21 cellular contexts compared by ENCODE assay signal in genomic region chr10:131098416-131098952, GRCh38.
"Had no signal": no experiment of that assay in that cellular context is flagged by ENCODE, and none has a peak within 500 bp of the region (broad histone marks: within the 10 kb centered on the region; RNA-seq: fewer than 3 reads in every experiment).

No MANE protein-coding gene starts in this region.

- H3K9me3 ChIP-seq: MG63, SJSA1 had no signal

- H3K27ac ChIP-seq: PC-9, SJSA1 had no signal

- H3K4me2 ChIP-seq: PC-9 had no signal

- H3K27me3 ChIP-seq: MG63, SJSA1 had no signal

- ATAC-seq: activated naive CD4-positive, alpha-beta T cell treated with anti-CD3 and anti-CD28 coated beads, Interleukin-2, amount 50 U/mL, for 72 hours; activated naive CD8-positive, alpha-beta T cell treated with anti-CD3 and anti-CD28 coated beads, Interleukin-2, amount 50 U/mL, for 24 hours; activated T-cell treated with anti-CD3 and anti-CD28 coated beads, Interleukin-2, amount 50 U/mL, for 4 hours; T-helper 17 cell had no signal

- H3K4me1 ChIP-seq: SJSA1 had no signal

- DNase-seq: activated CD4-positive, alpha-beta memory T cell treated with anti-CD3 and anti-CD28 coated beads for 36 hours; activated CD4-positive, alpha-beta T cell treated with anti-CD3 and anti-CD28 coated beads, Interleukin-2, amount 10 ng/mL, durations not matched to agents 7 days and 5 days; activated CD4-positive, CD25-positive, alpha-beta regulatory T cell; activated CD8-positive, alpha-beta memory T cell treated with anti-CD3 and anti-CD28 coated beads for 24 hours; activated effector memory CD4-positive, alpha-beta T cell treated with anti-CD3 and anti-CD28 coated beads, Interleukin-2, amount 50 U/mL, for 16 hours; activated naive CD4-positive, alpha-beta T cell treated with Interleukin-2 at 50 U/mL for 16 hours; activated naive CD8-positive, alpha-beta T cell treated with anti-CD3 and anti-CD28 coated beads, Interleukin-2, amount 50 U/mL, for 24 hours; activated T-cell treated with anti-CD3 and anti-CD28 coated beads, Interleukin-2, amount 50 U/mL, for 4 hours; MG63; MV-4-11; NCI-H1436; NCI-H1694 treated with DMSO at 0.1 percent for 48 hours; NCI-H446 treated with DMSO at 0.1 percent for 48 hours; NCI-H524 treated with DMSO at 0.1 percent for 48 hours; NCI-H748 treated with DMSO at 0.1 percent for 48 hours; SHP77; T-helper 17 cell; T-helper 9 cell had no signal

- H3K36me3 ChIP-seq: MG63, SJSA1 had no signal

- H2AFZ ChIP-seq: PC-9 had no signal

- H3K4me3 ChIP-seq: MG63, PC-9, SJSA1 had no signal
